In the genomic region with DNA sequence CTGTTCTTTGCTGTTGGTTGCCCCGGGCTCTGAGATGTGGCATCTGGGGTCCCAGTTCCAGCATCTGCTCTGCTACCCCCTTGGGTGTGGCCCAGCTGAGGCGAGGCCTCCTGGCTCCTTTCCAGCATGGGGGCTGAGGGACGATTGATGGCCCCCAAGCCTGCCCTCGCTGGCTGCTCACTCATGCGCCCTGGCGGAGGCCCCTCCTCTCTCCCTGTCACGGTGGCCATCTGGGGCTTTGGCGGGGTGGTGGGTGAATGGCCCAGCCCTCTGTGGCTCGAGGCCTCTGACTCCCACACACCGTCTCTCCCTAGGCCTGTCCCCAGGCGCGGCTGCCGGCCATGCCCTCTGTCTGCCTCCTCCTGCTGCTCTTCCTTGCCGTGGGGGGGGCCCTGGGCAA, we compare ENCODE assay signal across 9 cellular contexts. TPM values are rescaled to one million over a fixed set of nuclear protein-coding genes. Genes with fewer than 3 reads are reported as not detected.
DNase-seq lines count a peak whose midpoint lies in the region; ATAC-seq and TF ChIP-seq lines count a peak whose summit lies in the region.
"Had no signal": no experiment of that assay in that cellular context is flagged by ENCODE, and none has a peak within 500 bp of the region (broad histone marks: within the 10 kb centered on the region; RNA-seq: fewer than 3 reads in every experiment).

No MANE protein-coding gene starts in this region.

- no peaks in the 10 kb centered on the region for H3K36me3 ChIP-seq in GM23338 (ENCODE audit: insufficient read depth)
- peaks cover 10% of the 10 kb centered on the region for H3K36me3 ChIP-seq in RWPE2 (ENCODE audit: low read depth)
- H3K36me3 ChIP-seq: pancreas had no signal

- no peaks in the 10 kb centered on the region; the same call in 2 of the 3 replicates for H3K4me1 Mint-ChIP-seq in GM23338

- TF ChIP-seq CTCF in GM23338 (conservative IDR thresholded peaks at IDR 0.05; ENCODE audit: low read depth in 2 of 2): no peak
- TF ChIP-seq CTCF in RWPE2 (IDR thresholded peaks at IDR 0.05; ENCODE audit: poor library complexity, severe bottlenecking): no peak
- no peak for TF ChIP-seq CTCF in epithelial cell of esophagus (IDR thresholded peaks at IDR 0.05; ENCODE audit: insufficient read depth, low read depth, low read length, missing control alignments)
- TF ChIP-seq CTCF in retinal pigment epithelial cell (conservative IDR thresholded peaks at IDR 0.05; ENCODE audit: low read depth, low read length): no peak

- ATAC-seq in GM23338: peak; percentile 7
- ATAC-seq in RWPE2 (ENCODE audit: low read depth): peak; percentile 17; the same call in 2 of the 3 replicates
- ATAC-seq in GM19455 (IDR thresholded peaks at IDR 0.05; ENCODE audit: unreplicated experiment): no peak
- ATAC-seq in GM19397 (IDR thresholded peaks at IDR 0.05; ENCODE audit: unreplicated experiment): no peak

- H3K9me2 ChIP-seq in GM23338 (ENCODE audit: insufficient read depth): no peaks in the 10 kb centered on the region

- H2AFZ ChIP-seq in GM23338: no peak overlapping the region

- H3K4me2 ChIP-seq in GM23338: no peak overlapping the region

- no peak overlapping the region for H3K27ac Mint-ChIP-seq in GM23338

- peaks cover 5% of the 10 kb centered on the region for H3K27me3 Mint-ChIP-seq in GM23338 (ENCODE audit: insufficient read depth, low read depth, poor library complexity)

- H4K20me1 ChIP-seq in GM23338 (replicated peaks; ENCODE audit: insufficient read depth): no peaks in the 10 kb centered on the region

- peaks cover 13% of the 10 kb centered on the region; the same call in 2 of the 3 replicates for H3K36me3 Mint-ChIP-seq in GM23338 (ENCODE audit: low read depth)

- H3K27me3 ChIP-seq in GM23338 (ENCODE audit: insufficient read depth): no peaks in the 10 kb centered on the region; the same call in 1 of the 2 replicates
- no peaks in the 10 kb centered on the region for H3K27me3 ChIP-seq in RWPE2 (ENCODE audit: insufficient read depth, poor library complexity, severe bottlenecking)
- H3K27me3 ChIP-seq: pancreas had no signal

- H3K9me3 ChIP-seq in RWPE2 (ENCODE audit: severe bottlenecking): no peaks in the 10 kb centered on the region
- H3K9me3 ChIP-seq: pancreas had no signal

- DNase-seq in GM23338 (ENCODE audit: low spot score) (no peak), RWPE2 (ENCODE audit: low spot score) (no peak), epithelial cell of esophagus (ENCODE audit: low read depth) (no peak), retinal pigment epithelial cell (ENCODE audit: low read depth) (no peak), midbrain (lab: John Stamatoyannopoulos, UW) (no peak), SIG-M5 treated with dmso at 0.1 percent for 504 hours (lab: John Stamatoyannopoulos, UW; ENCODE audit: unreplicated experiment) (no peak)

- H3K79me2 ChIP-seq in GM23338 (replicated peaks; ENCODE audit: insufficient read depth): no peaks in the 10 kb centered on the region

- H3K4me3 ChIP-seq in GM23338 (no peak overlapping the region), RWPE2 (ENCODE audit: severe bottlenecking) (peak overlapping the region; percentile 90), epithelial cell of esophagus (ENCODE audit: low read length) (peak overlapping the region; percentile 60), retinal pigment epithelial cell (ENCODE audit: low read length) (peak overlapping the region; percentile 65)

- no peaks in the 10 kb centered on the region for H3K9me3 Mint-ChIP-seq in GM23338

- H3K4me1 ChIP-seq in GM23338 (ENCODE audit: insufficient read depth): no peaks in the 10 kb centered on the region
- no peaks in the 10 kb centered on the region for H3K4me1 ChIP-seq in RWPE2 (ENCODE audit: insufficient read depth, poor library complexity, severe bottlenecking)
- H3K4me1 ChIP-seq: pancreas had no signal

- H3K27ac ChIP-seq in GM23338 (ENCODE audit: low read depth) (no peak overlapping the region), RWPE2 (ENCODE audit: poor library complexity, severe bottlenecking) (peak overlapping the region; percentile 60)
- H3K27ac ChIP-seq: pancreas had no signal

- no peak overlapping the region for H3K4me3 Mint-ChIP-seq in GM23338

- no peaks in the 10 kb centered on the region for H3F3A ChIP-seq in GM23338 (replicated peaks; ENCODE audit: low read depth)

TF ChIP-seq in GM23338, 12 proteins besides CTCF, POLR2A, EP300 and RAD21 (continues in another document):
- TF ChIP-seq POLR2AphosphoS5 (IDR thresholded peaks at IDR 0.05; ENCODE audit: low read depth): no peak
- TF ChIP-seq, protein P1, sequence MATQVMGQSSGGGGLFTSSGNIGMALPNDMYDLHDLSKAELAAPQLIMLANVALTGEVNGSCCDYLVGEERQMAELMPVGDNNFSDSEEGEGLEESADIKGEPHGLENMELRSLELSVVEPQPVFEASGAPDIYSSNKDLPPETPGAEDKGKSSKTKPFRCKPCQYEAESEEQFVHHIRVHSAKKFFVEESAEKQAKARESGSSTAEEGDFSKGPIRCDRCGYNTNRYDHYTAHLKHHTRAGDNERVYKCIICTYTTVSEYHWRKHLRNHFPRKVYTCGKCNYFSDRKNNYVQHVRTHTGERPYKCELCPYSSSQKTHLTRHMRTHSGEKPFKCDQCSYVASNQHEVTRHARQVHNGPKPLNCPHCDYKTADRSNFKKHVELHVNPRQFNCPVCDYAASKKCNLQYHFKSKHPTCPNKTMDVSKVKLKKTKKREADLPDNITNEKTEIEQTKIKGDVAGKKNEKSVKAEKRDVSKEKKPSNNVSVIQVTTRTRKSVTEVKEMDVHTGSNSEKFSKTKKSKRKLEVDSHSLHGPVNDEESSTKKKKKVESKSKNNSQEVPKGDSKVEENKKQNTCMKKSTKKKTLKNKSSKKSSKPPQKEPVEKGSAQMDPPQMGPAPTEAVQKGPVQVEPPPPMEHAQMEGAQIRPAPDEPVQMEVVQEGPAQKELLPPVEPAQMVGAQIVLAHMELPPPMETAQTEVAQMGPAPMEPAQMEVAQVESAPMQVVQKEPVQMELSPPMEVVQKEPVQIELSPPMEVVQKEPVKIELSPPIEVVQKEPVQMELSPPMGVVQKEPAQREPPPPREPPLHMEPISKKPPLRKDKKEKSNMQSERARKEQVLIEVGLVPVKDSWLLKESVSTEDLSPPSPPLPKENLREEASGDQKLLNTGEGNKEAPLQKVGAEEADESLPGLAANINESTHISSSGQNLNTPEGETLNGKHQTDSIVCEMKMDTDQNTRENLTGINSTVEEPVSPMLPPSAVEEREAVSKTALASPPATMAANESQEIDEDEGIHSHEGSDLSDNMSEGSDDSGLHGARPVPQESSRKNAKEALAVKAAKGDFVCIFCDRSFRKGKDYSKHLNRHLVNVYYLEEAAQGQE (IDR thresholded peaks at IDR 0.05; ENCODE audit: unreplicated experiment): no peak
- no peak for TF ChIP-seq ZNF114 (CRISPR knock-in tag; IDR thresholded peaks at IDR 0.05)
- TF ChIP-seq CREB1 (CRISPR knock-in tag; IDR thresholded peaks at IDR 0.05; ENCODE audit: low read depth): no peak
- TF ChIP-seq NANOG (IDR thresholded peaks at IDR 0.05; ENCODE audit: borderline replicate concordance): no peak
- TF ChIP-seq ZNF331 (CRISPR knock-in tag; IDR thresholded peaks at IDR 0.05; ENCODE audit: low read depth): no peak

RNA-seq across cellular contexts. Expression of a gene that starts 1.8 kb away (rescaled TPM):
- 5.4 and 7.0 TPM in 2 replicates for total RNA-seq in GM23338 (2014; rRNA removed; shearing (Covaris generic))
- 2.7 and 4.1 TPM in 2 replicates for polyA plus RNA-seq in GM23338 (2016; fragmentation: Nextera tagmentation; extraction: Ambion mirVana)

RNA-seq across cellular contexts. Expression of a gene that starts 15.9 kb away (rescaled TPM):
- 20.9 and 23.9 TPM in 2 replicates for total RNA-seq in GM23338 (2014; rRNA removed; shearing (Covaris generic))
- polyA plus RNA-seq in GM23338 (2016; fragmentation: Nextera tagmentation; extraction: Ambion mirVana): 77.6 and 91.3 TPM in 2 replicates

RNA-seq across cellular contexts. Expression of a gene that starts 19.2 kb away (rescaled TPM):
- 60.3 and 71.0 TPM in 2 replicates for total RNA-seq in GM23338 (2014; rRNA removed; shearing (Covaris generic))
- 76.5 and 84.5 TPM in 2 replicates for polyA plus RNA-seq in GM23338 (2016; fragmentation: Nextera tagmentation; extraction: Ambion mirVana)

RNA-seq across cellular contexts. Expression of a gene that starts 22.9 kb away (rescaled TPM):
- total RNA-seq in GM23338 (2014; rRNA removed; shearing (Covaris generic)): 95.9 and 96.1 TPM in 2 replicates
- polyA plus RNA-seq in GM23338 (2016; fragmentation: Nextera tagmentation; extraction: Ambion mirVana): 48.5 and 49.1 TPM in 2 replicates

RNA-seq across cellular contexts. Expression of a gene that starts 26.6 kb away (rescaled TPM):
- total RNA-seq in GM23338 (2014; rRNA removed; shearing (Covaris generic)): 39.0 and 43.7 TPM in 2 replicates
- 15.2 and 15.6 TPM in 2 replicates for polyA plus RNA-seq in GM23338 (2016; fragmentation: Nextera tagmentation; extraction: Ambion mirVana)

Comparison
In these comparisons a context has a peak if more than half of its experiments do, and no peak if none do; other contexts are left out.
1. ATAC-seq: peak in GM23338 (single experiment) and RWPE2 (single experiment); none in GM19455 (single experiment) and GM19397 (single experiment).